9 cellular contexts compared by ENCODE assay signal in the genomic region with DNA sequence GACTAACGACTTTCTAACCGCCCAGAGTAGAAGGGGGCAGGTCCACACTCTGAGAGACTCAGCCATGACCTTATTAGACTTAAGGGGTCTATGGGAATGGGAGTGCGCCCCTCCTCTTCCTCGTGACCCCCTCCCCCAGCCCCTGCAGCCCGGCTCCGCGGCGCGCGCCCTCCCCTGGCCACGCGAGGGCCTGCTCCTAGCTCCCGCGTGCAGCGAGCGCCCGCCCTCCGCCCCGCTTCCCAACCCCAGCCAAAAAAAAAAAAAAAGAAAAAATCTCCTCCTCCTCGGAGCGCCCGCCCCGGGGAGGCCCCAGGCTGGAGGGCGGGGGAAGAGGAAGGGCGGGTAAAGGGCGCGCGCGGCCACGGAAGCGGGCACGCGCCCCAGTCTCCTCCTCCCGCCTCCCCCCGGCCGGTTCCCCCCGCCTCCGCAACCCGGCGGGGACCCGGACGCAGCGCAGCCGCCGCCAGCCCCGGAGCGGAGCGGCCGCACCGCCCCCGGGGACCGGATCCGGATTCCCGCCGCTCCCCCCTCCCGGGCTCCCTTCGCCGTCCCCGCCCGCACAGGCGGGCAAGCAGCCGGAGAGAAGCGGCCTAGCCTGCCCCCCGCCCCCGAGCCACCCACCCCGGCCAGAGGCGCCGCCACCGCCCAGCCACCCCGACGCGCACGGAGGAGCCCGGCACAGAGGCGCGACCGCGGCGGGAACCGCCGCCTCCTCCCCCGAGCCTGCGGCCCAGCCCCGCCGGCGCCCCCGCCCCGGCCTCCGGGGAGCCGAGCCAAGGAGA. TPM values are rescaled to one million over a fixed set of nuclear protein-coding genes. Genes with fewer than 3 reads are reported as not detected.
DNase-seq lines count a peak whose midpoint lies in the region; ATAC-seq and TF ChIP-seq lines count a peak whose summit lies in the region.
"Had no signal": no experiment of that assay in that cellular context is flagged by ENCODE, and none has a peak within 500 bp of the region (broad histone marks: within the 10 kb centered on the region; RNA-seq: fewer than 3 reads in every experiment).

No MANE protein-coding gene starts in this region.

- intact Hi-C loops in OCI-LY7 (cut with micrococcal nuclease; ENCODE audit: unreplicated experiment), result loop anchor here (1.0 to 10.0 kb wide), 3 partner anchors 77 to 286 kb away; a partner anchor contains a TSS

- H3K4me3 ChIP-seq in OCI-LY7 (ENCODE audit: low read depth, low read length, poor library complexity, severe bottlenecking), result peak overlapping the region; percentile 90
- H3K4me3 ChIP-seq in muscle layer of colon (ENCODE audit: low read depth in 1 of 2, low read length in 2 of 2), result peak overlapping the region; percentile 44 to 46

- peak overlapping the region; percentile 91 for H3K4me3 Mint-ChIP-seq in activated T-cell treated with anti-CD3 and anti-CD28 coated beads, Interleukin-2, amount 50 U/mL, for 24 hours

- peaks cover 46% of the 10 kb centered on the region for H3K36me3 ChIP-seq in OCI-LY7 (ENCODE audit: insufficient read depth, low read length)
- H3K36me3 ChIP-seq in muscle layer of colon (ENCODE audit: insufficient read depth, low read length), result peaks cover 42% of the 10 kb centered on the region

- H3K27me3 Mint-ChIP-seq in activated T-cell treated with anti-CD3 and anti-CD28 coated beads, Interleukin-2, amount 50 U/mL, for 24 hours, result no peaks in the 10 kb centered on the region

- CTCF ChIA-PET in OCI-LY7 (lab: Charles Lee; ENCODE audit: unreplicated experiment), result interaction anchor here (0.6 kb wide), 2 partner anchors 27 to 1090 kb away, joined by 3 read pairs; no protein-coding TSS in a partner anchor

- POLR2A ChIA-PET in OCI-LY7 (lab: Charles Lee), result interaction anchor here (0.7 to 3.6 kb wide), 4 partner anchors 10 to 149 kb away, joined by 3 to 11 read pairs (median 4); no protein-coding TSS in a partner anchor

- H3K79me2 ChIP-seq in OCI-LY7 (ENCODE audit: insufficient read depth, low read depth, low read length), result peaks cover 41% of the 10 kb centered on the region

- H4K20me1 ChIP-seq in OCI-LY7 (ENCODE audit: insufficient read depth, low read length), result no peaks in the 10 kb centered on the region

- H3K4me2 ChIP-seq in OCI-LY7 (ENCODE audit: low read length), result peak overlapping the region; percentile 91

- H3K4me1 Mint-ChIP-seq in activated T-cell treated with anti-CD3 and anti-CD28 coated beads, Interleukin-2, amount 50 U/mL, for 24 hours (ENCODE audit: low read depth), result peaks cover 49% of the 10 kb centered on the region

- no TSS peak for BruUV-seq in OCI-LY7 (replicated peaks; lab: Mats Ljungman, UMichigan)

- H3K27me3 ChIP-seq in muscle layer of colon (ENCODE audit: control insufficient read depth in 1 of 2, insufficient read depth in 2 of 2, low read length in 2 of 2), result no peaks in the 10 kb centered on the region

- peak overlapping the region; percentile 86 for H3K27ac ChIP-seq in OCI-LY7 (ENCODE audit: low read depth, low read length, poor library complexity, severe bottlenecking)
- peak overlapping the region; percentile 21 for H3K27ac ChIP-seq in muscle layer of colon (ENCODE audit: low read depth, low read length)

- DNase-seq in CMK (ENCODE audit: low read depth) (peak; percentile 85), OCI-LY7 (ENCODE audit: low spot score) (peak; percentile 94)
- peak; percentile 92 for DNase-seq in activated T-cell treated with anti-CD3 and anti-CD28 coated beads, Interleukin-2, amount 50 U/mL, for 24 hours
- DNase-seq in stimulated activated CD8-positive, alpha-beta memory T cell treated with anti-CD3 and anti-CD28 coated beads, Interleukin-7, amount 100 ng/mL, for 4 hours (ENCODE audit: low read depth in 2 of 2), result peak; percentile 71 to 85

- peaks cover 36% of the 10 kb centered on the region for H3K4me1 ChIP-seq in OCI-LY7 (ENCODE audit: insufficient read depth, low read length, poor library complexity, severe bottlenecking)
- H3K4me1 ChIP-seq in muscle layer of colon (ENCODE audit: insufficient read depth, low read length), result peaks cover 29% of the 10 kb centered on the region

- H3K27ac Mint-ChIP-seq in activated T-cell treated with anti-CD3 and anti-CD28 coated beads, Interleukin-2, amount 50 U/mL, for 24 hours, result peak overlapping the region; percentile 96

- TF ChIP-seq RAD21 in Ishikawa (IDR thresholded peaks at IDR 0.05; ENCODE audit: low read depth), result no peak; the same call in 1 of the 2 replicates

- H3K9me3 ChIP-seq in OCI-LY7 (ENCODE audit: low read length) (no peaks in the 10 kb centered on the region), muscle layer of colon (ENCODE audit: low read length) (no peaks in the 10 kb centered on the region)

- no peak for TF ChIP-seq EP300 in Ishikawa (IDR thresholded peaks at IDR 0.05; ENCODE audit: borderline replicate concordance)

- H3K9ac ChIP-seq in muscle layer of colon (ENCODE audit: low read length), result no peak overlapping the region

- H2AFZ ChIP-seq in OCI-LY7 (ENCODE audit: low read length), result no peak overlapping the region

- ATAC-seq in GM21390 (IDR thresholded peaks at IDR 0.05; ENCODE audit: unreplicated experiment), result peak; percentile 26
- ATAC-seq in esophagus mucosa, result peak; percentile 78

- H3K36me3 Mint-ChIP-seq in activated T-cell treated with anti-CD3 and anti-CD28 coated beads, Interleukin-2, amount 50 U/mL, for 24 hours (ENCODE audit: low read depth), result peaks cover 57% of the 10 kb centered on the region

- no peaks in the 10 kb centered on the region for H3K9me3 Mint-ChIP-seq in activated T-cell treated with anti-CD3 and anti-CD28 coated beads, Interleukin-2, amount 50 U/mL, for 24 hours

- H3K9me2 ChIP-seq in OCI-LY7 (ENCODE audit: insufficient read depth, low read length), result no peaks in the 10 kb centered on the region

- peak; percentile 80 for TF ChIP-seq CTCF in OCI-LY7 (conservative IDR thresholded peaks at IDR 0.05; ENCODE audit: low read length)

TF ChIP-seq in Ishikawa, 13 proteins besides CTCF, POLR2A, EP300 and RAD21:
- TF ChIP-seq, protein P1, sequence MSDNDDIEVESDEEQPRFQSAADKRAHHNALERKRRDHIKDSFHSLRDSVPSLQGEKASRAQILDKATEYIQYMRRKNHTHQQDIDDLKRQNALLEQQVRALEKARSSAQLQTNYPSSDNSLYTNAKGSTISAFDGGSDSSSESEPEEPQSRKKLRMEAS (IDR thresholded peaks at IDR 0.05), result peak; percentile 69
- TF ChIP-seq YY1 (IDR thresholded peaks at IDR 0.05; ENCODE audit: low read depth) (peak; percentile 5; the same call in 1 of the 2 replicates), TEAD4 (IDR thresholded peaks at IDR 0.05) (0 out of 2 replicates have a peak, but pooled peaks have one; percentile 0), TAF1 (IDR thresholded peaks at IDR 0.05; ENCODE audit: low read depth) (peak; percentile 65; the same call in 1 of the 2 replicates), CEBPB (IDR thresholded peaks at IDR 0.05) (no peak), CREB1 (IDR thresholded peaks at IDR 0.05; ENCODE audit: low read depth) (no peak), FOXM1 (IDR thresholded peaks at IDR 0.05; ENCODE audit: borderline replicate concordance, low read depth) (no peak), TCF12 (IDR thresholded peaks at IDR 0.05; ENCODE audit: low read depth) (no peak; the same call in 1 of the 2 replicates), EGR1 (IDR thresholded peaks at IDR 0.05) (peak; percentile 69), NFIC (IDR thresholded peaks at IDR 0.05) (peak; percentile 27), ZBTB7A (IDR thresholded peaks at IDR 0.05; ENCODE audit: low read depth) (peak; percentile 77; the same call in 1 of the 2 replicates)
- TF ChIP-seq, protein P2, sequence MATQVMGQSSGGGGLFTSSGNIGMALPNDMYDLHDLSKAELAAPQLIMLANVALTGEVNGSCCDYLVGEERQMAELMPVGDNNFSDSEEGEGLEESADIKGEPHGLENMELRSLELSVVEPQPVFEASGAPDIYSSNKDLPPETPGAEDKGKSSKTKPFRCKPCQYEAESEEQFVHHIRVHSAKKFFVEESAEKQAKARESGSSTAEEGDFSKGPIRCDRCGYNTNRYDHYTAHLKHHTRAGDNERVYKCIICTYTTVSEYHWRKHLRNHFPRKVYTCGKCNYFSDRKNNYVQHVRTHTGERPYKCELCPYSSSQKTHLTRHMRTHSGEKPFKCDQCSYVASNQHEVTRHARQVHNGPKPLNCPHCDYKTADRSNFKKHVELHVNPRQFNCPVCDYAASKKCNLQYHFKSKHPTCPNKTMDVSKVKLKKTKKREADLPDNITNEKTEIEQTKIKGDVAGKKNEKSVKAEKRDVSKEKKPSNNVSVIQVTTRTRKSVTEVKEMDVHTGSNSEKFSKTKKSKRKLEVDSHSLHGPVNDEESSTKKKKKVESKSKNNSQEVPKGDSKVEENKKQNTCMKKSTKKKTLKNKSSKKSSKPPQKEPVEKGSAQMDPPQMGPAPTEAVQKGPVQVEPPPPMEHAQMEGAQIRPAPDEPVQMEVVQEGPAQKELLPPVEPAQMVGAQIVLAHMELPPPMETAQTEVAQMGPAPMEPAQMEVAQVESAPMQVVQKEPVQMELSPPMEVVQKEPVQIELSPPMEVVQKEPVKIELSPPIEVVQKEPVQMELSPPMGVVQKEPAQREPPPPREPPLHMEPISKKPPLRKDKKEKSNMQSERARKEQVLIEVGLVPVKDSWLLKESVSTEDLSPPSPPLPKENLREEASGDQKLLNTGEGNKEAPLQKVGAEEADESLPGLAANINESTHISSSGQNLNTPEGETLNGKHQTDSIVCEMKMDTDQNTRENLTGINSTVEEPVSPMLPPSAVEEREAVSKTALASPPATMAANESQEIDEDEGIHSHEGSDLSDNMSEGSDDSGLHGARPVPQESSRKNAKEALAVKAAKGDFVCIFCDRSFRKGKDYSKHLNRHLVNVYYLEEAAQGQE (IDR thresholded peaks at IDR 0.05; ENCODE audit: low read depth), result no peak
- TF ChIP-seq, protein P3, sequence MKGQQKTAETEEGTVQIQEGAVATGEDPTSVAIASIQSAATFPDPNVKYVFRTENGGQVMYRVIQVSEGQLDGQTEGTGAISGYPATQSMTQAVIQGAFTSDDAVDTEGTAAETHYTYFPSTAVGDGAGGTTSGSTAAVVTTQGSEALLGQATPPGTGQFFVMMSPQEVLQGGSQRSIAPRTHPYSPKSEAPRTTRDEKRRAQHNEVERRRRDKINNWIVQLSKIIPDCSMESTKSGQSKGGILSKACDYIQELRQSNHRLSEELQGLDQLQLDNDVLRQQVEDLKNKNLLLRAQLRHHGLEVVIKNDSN (IDR thresholded peaks at IDR 0.05), result no peak

RNA-seq across cellular contexts. Expression of a gene that starts 0.9 kb away (rescaled TPM):
- 155 and 257 TPM in 2 replicates for total RNA-seq in OCI-LY7 (2014; rRNA removed; shearing (Covaris generic))
- total RNA-seq in OCI-LY7 (2022) (215 and 228 TPM in 2 replicates), esophagus mucosa (60.7 TPM)

RNA-seq across cellular contexts. Expression of a gene that starts 18.9 kb away (rescaled TPM):
- 57.7 and 66.5 TPM in 2 replicates for total RNA-seq in OCI-LY7 (2014; rRNA removed; shearing (Covaris generic))
- total RNA-seq in OCI-LY7 (2022) (106 and 107 TPM in 2 replicates), esophagus mucosa (61.6 TPM)

RNA-seq across cellular contexts. Expression of a gene that starts 31.8 kb away (rescaled TPM):
- 16.0 and 21.3 TPM in 2 replicates for total RNA-seq in OCI-LY7 (2014; rRNA removed; shearing (Covaris generic))
- total RNA-seq in OCI-LY7 (2022), result 21.9 and 25.9 TPM in 2 replicates
- total RNA-seq in esophagus mucosa, result 18.2 TPM

RNA-seq across cellular contexts. Expression of a gene that starts 48.0 kb away (rescaled TPM):
- 0.44 and 0.57 TPM in 2 replicates for total RNA-seq in OCI-LY7 (2014; rRNA removed; shearing (Covaris generic))
- 0.30 and 1.7 TPM in 2 replicates for total RNA-seq in OCI-LY7 (2022)
- total RNA-seq in esophagus mucosa, result not detected

RNA-seq across cellular contexts. Expression of a gene that starts 49.4 kb away (rescaled TPM):
- total RNA-seq in OCI-LY7 (2014; rRNA removed; shearing (Covaris generic)), result not detected in 2 replicates
- total RNA-seq in OCI-LY7 (2022), result not detected in 2 replicates
- total RNA-seq in esophagus mucosa, result not detected
- total RNA-seq: glomerular endothelial cell had no signal

Comparison
In these comparisons a context has a peak if more than half of its experiments do, and no peak if none do; other contexts are left out.
1. Peak in every context shown above with its lines: DNase-seq, ATAC-seq, H3K4me3 ChIP-seq and H3K27ac ChIP-seq.